In genomic region chr11:10742460-10743208, GRCh38 we compare ENCODE assay signal across 11 cellular contexts. TPM values are rescaled to one million over a fixed set of nuclear protein-coding genes. Genes with fewer than 3 reads are reported as not detected.
DNase-seq lines count a peak whose midpoint lies in the region; ATAC-seq, FAIRE-seq and TF ChIP-seq lines count a peak whose summit lies in the region.
"Had no signal": no experiment of that assay in that cellular context is flagged by ENCODE, and none has a peak within 500 bp of the region (broad histone marks: within the 10 kb centered on the region; RNA-seq: fewer than 3 reads in every experiment).

No MANE protein-coding gene starts in this region.

- H3K9me1 ChIP-seq in endothelial cell of umbilical vein (replicated peaks; ENCODE audit: control insufficient read depth, extremely low read depth, insufficient read depth, low read length) = no peaks in the 10 kb centered on the region

- H3K4me3 Mint-ChIP-seq in MCF 10A (ENCODE audit: unreplicated experiment) (no peak overlapping the region), T-cell (peak overlapping the region in 2 of 3 donors; percentile 45 to 62)

- H3K9ac ChIP-seq in mammary epithelial cell (ENCODE audit: insufficient read depth, low read length) (no peak overlapping the region), endothelial cell of umbilical vein (replicated peaks; ENCODE audit: extremely low read depth, insufficient read depth, low read length) (no peak overlapping the region)

- DNase-seq in mammary epithelial cell (peak; percentile 66), MCF 10A (ENCODE audit: unreplicated experiment) (no peak), T-cell (peak in 16 of 34 experiments; percentile 13 to 47 (median 29)), endothelial cell of umbilical vein (ENCODE audit: low read depth, low spot score) (no peak), transverse colon (no peak), NCI-H1092 (lab: John Stamatoyannopoulos, UW) (no peak), SHP77 (lab: John Stamatoyannopoulos, UW) (no peak)
- DNase-seq: naive B cell, testis had no signal

- H4K20me1 ChIP-seq in mammary epithelial cell (ENCODE audit: insufficient read depth, low read length) = no peaks in the 10 kb centered on the region
- H4K20me1 ChIP-seq in endothelial cell of umbilical vein (replicated peaks; ENCODE audit: control insufficient read depth, extremely low read depth, insufficient read depth, low read length) = no peaks in the 10 kb centered on the region

- H3K9me3 ChIP-seq in mammary epithelial cell (replicated peaks; ENCODE audit: insufficient read depth, low read length) (no peaks in the 10 kb centered on the region), endothelial cell of umbilical vein (replicated peaks; ENCODE audit: control insufficient read depth, insufficient read depth, low read length) (no peaks in the 10 kb centered on the region), transverse colon (no peaks in the 10 kb centered on the region)
- H3K9me3 ChIP-seq: testis had no signal

- TF ChIP-seq CTCF in mammary epithelial cell (conservative IDR thresholded peaks at IDR 0.05 in 1 of 2, IDR thresholded peaks at IDR 0.05 in 1 of 2; ENCODE audit: extremely low read depth in 1 of 2, insufficient read depth in 1 of 2, low read depth in 1 of 2, low read length in 2 of 2) (no peak), MCF 10A (IDR thresholded peaks at IDR 0.05; ENCODE audit: unreplicated experiment) (no peak), endothelial cell of umbilical vein (IDR thresholded peaks at IDR 0.05; ENCODE audit: extremely low read depth in 1 of 2, insufficient read depth in 1 of 2, low read depth in 1 of 2, low read length in 2 of 2) (no peak), transverse colon (IDR thresholded peaks at IDR 0.05) (no peak)

- H3K27ac Mint-ChIP-seq in MCF 10A (ENCODE audit: low read depth, unreplicated experiment) (no peak overlapping the region), T-cell (peak overlapping the region; percentile 81 to 85)

- H3K4me3 ChIP-seq in mammary epithelial cell (replicated peaks in 1 of 3; ENCODE audit: insufficient read depth in 1 of 3, low read depth in 2 of 3, low read length in 3 of 3) (no peak overlapping the region), endothelial cell of umbilical vein (replicated peaks in 1 of 3; ENCODE audit: insufficient read depth in 1 of 3, low read depth in 1 of 3, low read length in 3 of 3) (no peak overlapping the region), transverse colon (no peak overlapping the region)
- H3K4me3 ChIP-seq: testis had no signal

- H3K27me3 Mint-ChIP-seq in MCF 10A (ENCODE audit: insufficient read depth, unreplicated experiment) (no peaks in the 10 kb centered on the region), T-cell (no peaks in the 10 kb centered on the region)
- H3K27me3 Mint-ChIP-seq: naive B cell had no signal

- no peak for FAIRE-seq in endothelial cell of umbilical vein (lab: Jason Lieb, UNC)

- H3K36me3 Mint-ChIP-seq in MCF 10A (ENCODE audit: insufficient read depth, unreplicated experiment) (no peaks in the 10 kb centered on the region), T-cell (no peaks in the 10 kb centered on the region)
- H3K36me3 Mint-ChIP-seq: naive B cell had no signal

- H3K36me3 ChIP-seq in mammary epithelial cell (ENCODE audit: insufficient read depth, low read length) (no peaks in the 10 kb centered on the region), endothelial cell of umbilical vein (ENCODE audit: control insufficient read depth in 2 of 2, extremely low read depth in 1 of 2, insufficient read depth in 2 of 2, low read length in 2 of 2) (no peaks in the 10 kb centered on the region), transverse colon (no peaks in the 10 kb centered on the region)

- H2AFZ ChIP-seq in mammary epithelial cell (ENCODE audit: low read depth, low read length) (no peak overlapping the region), endothelial cell of umbilical vein (ENCODE audit: low read depth, low read length) (peak overlapping the region; percentile 2)

- H3K4me1 ChIP-seq in mammary epithelial cell (ENCODE audit: insufficient read depth, low read length) = no peaks in the 10 kb centered on the region
- no peaks in the 10 kb centered on the region for H3K4me1 ChIP-seq in endothelial cell of umbilical vein (ENCODE audit: control insufficient read depth, extremely low read depth, insufficient read depth, low read length)
- H3K4me1 ChIP-seq in transverse colon = peaks cover 2 to 19% (median 12%) of the 10 kb centered on the region in 4 donors
- H3K4me1 ChIP-seq: testis had no signal

- TF ChIP-seq POLR2A in endothelial cell of umbilical vein (IDR thresholded peaks at IDR 0.05; ENCODE audit: low read depth, low read length) = no peak
- TF ChIP-seq POLR2A in transverse colon (IDR thresholded peaks at IDR 0.05) = no peak

- no peaks in the 10 kb centered on the region for H3K4me1 Mint-ChIP-seq in MCF 10A (ENCODE audit: insufficient read depth, unreplicated experiment)
- peaks cover 25 to 39% (median 33%) of the 10 kb centered on the region in 3 donors for H3K4me1 Mint-ChIP-seq in T-cell

- H3K79me2 ChIP-seq in mammary epithelial cell (ENCODE audit: insufficient read depth, low read length) = no peaks in the 10 kb centered on the region
- no peaks in the 10 kb centered on the region for H3K79me2 ChIP-seq in endothelial cell of umbilical vein (ENCODE audit: control insufficient read depth, insufficient read depth, low read length)

- no peak overlapping the region for H3K4me2 ChIP-seq in mammary epithelial cell (ENCODE audit: insufficient read depth, low read depth, low read length)
- no peak overlapping the region for H3K4me2 ChIP-seq in endothelial cell of umbilical vein (ENCODE audit: insufficient read depth, low read length)

- H3K27ac ChIP-seq in mammary epithelial cell (ENCODE audit: insufficient read depth, low read depth, low read length) = no peak overlapping the region
- no peak overlapping the region for H3K27ac ChIP-seq in endothelial cell of umbilical vein (ENCODE audit: insufficient read depth, low read depth, low read length)
- peak overlapping the region; percentile 47 to 63 (median 52) for H3K27ac ChIP-seq in transverse colon
- H3K27ac ChIP-seq: testis had no signal

- TF ChIP-seq EP300 in transverse colon (IDR thresholded peaks at IDR 0.05; ENCODE audit: low read depth) = no peak

- ATAC-seq in T-cell (replicated peaks in 1 of 4) (peak; percentile 79 to 87 (median 80)), GM19455 (IDR thresholded peaks at IDR 0.05; ENCODE audit: unreplicated experiment) (no peak)

- intact Hi-C loops in mammary epithelial cell (cut with micrococcal nuclease) (no loop called here), MCF 10A (cut with micrococcal nuclease) (no loop called here), endothelial cell of umbilical vein (cut with micrococcal nuclease) (no loop called here), transverse colon (cut with DNase I; ENCODE audit: low total_unique reads) (no loop called here)

- 69% methylated on average over 9 of the region's 9 CpGs for WGBS in mammary epithelial cell (ENCODE audit: low coverage, missing lambda C conversion rate)
- WGBS in transverse colon (ENCODE audit: low coverage in 1 of 2), 2 donors = 59 to 68% methylated on average over 4 to 9 of the region's 9 CpGs

- BruUV-seq in mammary epithelial cell (replicated peaks; lab: Mats Ljungman, UMichigan) (no TSS peak), MCF 10A (replicated peaks; lab: Mats Ljungman, UMichigan) (no TSS peak), endothelial cell of umbilical vein (replicated peaks; lab: Mats Ljungman, UMichigan) (no TSS peak)

- CTCF ChIA-PET in mammary epithelial cell (lab: Charles Lee; ENCODE audit: low non-redundant PET) = interaction anchor here (0.8 kb wide), 1 partner anchor 1790 kb away, joined by 5 read pairs; no protein-coding TSS in a partner anchor
- CTCF ChIA-PET in MCF 10A (lab: Yijun Ruan, JAX) = no interaction called here
- CTCF ChIA-PET in T-cell (lab: Charles Lee) = interaction anchor here (0.6 to 0.7 kb wide), 4 partner anchors 120 to 1744 kb away, joined by 3 to 6 read pairs (median 4); partner anchors contain the start of gene RNF141 (in 1 of the 2)
- CTCF ChIA-PET in endothelial cell of umbilical vein (lab: Charles Lee) = interaction anchor here (1.4 kb wide), 1 partner anchor 336 kb away, joined by 5 read pairs; no protein-coding TSS in a partner anchor

- dilution Hi-C loops in mammary epithelial cell (cut with HindIII; ENCODE audit: low sequenced_read_pairs) (no loop called here), endothelial cell of umbilical vein (cut with MboI; ENCODE audit: extremely low pct_ligation_motif_present, low sequenced_read_pairs) (no loop called here)

- H3K9me3 Mint-ChIP-seq in MCF 10A (ENCODE audit: unreplicated experiment) = no peaks in the 10 kb centered on the region
- H3K9me3 Mint-ChIP-seq in T-cell = no peaks in the 10 kb centered on the region
- H3K9me3 Mint-ChIP-seq: naive B cell had no signal

- POLR2A ChIA-PET in MCF 10A (lab: Yijun Ruan, JAX) = no interaction called here
- POLR2A ChIA-PET in T-cell (lab: Charles Lee) = interaction anchor here in 1 of 2 donors (0.5 to 0.7 kb wide), 2 partner anchors 176 to 1294 kb away, joined by 3 to 6 read pairs; no protein-coding TSS in a partner anchor
- POLR2A ChIA-PET in endothelial cell of umbilical vein (lab: Charles Lee) = no interaction called here

- in situ Hi-C loops in mammary epithelial cell (cut with MboI; ENCODE audit: low sequenced_read_pairs in 2 of 2) (no loop called here), transverse colon (cut with MboI; ENCODE audit: low pct_ligation_motif_present in 1 of 4, low pct_unique_long_range_greater_than_20kb in 1 of 4, low sequenced_read_pairs in 3 of 4) (loop anchor here in 2 of 4 donors (25.0 kb wide), 3 partner anchors 180 to 980 kb away; partner anchors contain the start of genes LYVE1 (in 1 of the 2) and RNF141 (in 1 of the 2))

- no peaks in the 10 kb centered on the region for H3K27me3 ChIP-seq in mammary epithelial cell (ENCODE audit: insufficient read depth, low read length)
- no peaks in the 10 kb centered on the region for H3K27me3 ChIP-seq in endothelial cell of umbilical vein (ENCODE audit: control insufficient read depth in 2 of 2, insufficient read depth in 2 of 2, low read length in 2 of 2)
- no peaks in the 10 kb centered on the region for H3K27me3 ChIP-seq in transverse colon
- H3K27me3 ChIP-seq: testis had no signal

RNA-seq across cellular contexts. Expression of gene CTR9, which starts 8.4 kb away (rescaled TPM):
- total RNA-seq in mammary epithelial cell = 10 to 100 TPM; 29.5 to 29.9 TPM
- polyA plus RNA-seq in mammary epithelial cell = 9.2 TPM
- 39.6 TPM for polyA minus RNA-seq in mammary epithelial cell
- 25.8 and 28.8 TPM in 2 replicates for total RNA-seq in MCF 10A (2022)
- total RNA-seq in T-cell = 10 to 100 TPM; 26.4 to 45.6 (median 42.2) TPM
- 33.2 and 33.4 TPM in 2 replicates for total RNA-seq in endothelial cell of umbilical vein
- 5.2 and 7.5 TPM in 2 replicates for polyA plus RNA-seq in endothelial cell of umbilical vein
- polyA plus RNA-seq in endothelial cell of umbilical vein (2011; cell fraction: cytosol; rRNA removed) = 10.9 and 11.2 TPM in 2 replicates
- polyA plus RNA-seq in endothelial cell of umbilical vein (2011; cell fraction: nucleus; rRNA removed) = 14.0 and 15.3 TPM in 2 replicates
- polyA plus RNA-seq in endothelial cell of umbilical vein (2012) = 26.9 and 36.9 TPM in 2 replicates
- 19.1 and 23.8 TPM in 2 replicates for polyA minus RNA-seq in endothelial cell of umbilical vein
- polyA minus RNA-seq in endothelial cell of umbilical vein (2011; cell fraction: cytosol; rRNA and poly(A)+ RNA removed) = 12.9 TPM
- 13.6 and 14.6 TPM in 2 replicates for polyA minus RNA-seq in endothelial cell of umbilical vein (2011; cell fraction: nucleus; rRNA and poly(A)+ RNA removed)
- total RNA-seq in transverse colon = 10 to 100 TPM; 21.3 to 41.2 (median 25.5) TPM

RNA-seq across cellular contexts. Expression of gene IRAG1, which starts 49.1 kb away (rescaled TPM):
- total RNA-seq in mammary epithelial cell (1 to 10 TPM in 1 of 2 donors, under 1 TPM in 1; 0.31 to 2.0 TPM), MCF 10A (2022) (0.07 TPM in 1 of 2 replicates, not detected in the other), T-cell (under 1 TPM in 2 of 5 donors, not detected in 3; 0.06 to 0.20 TPM), endothelial cell of umbilical vein (0.35 and 0.38 TPM in 2 replicates), transverse colon (10 to 100 TPM; 19.4 to 48.8 (median 24.9) TPM)
- polyA plus RNA-seq in mammary epithelial cell (0.14 TPM), endothelial cell of umbilical vein (0.22 and 0.24 TPM in 2 replicates)
- polyA minus RNA-seq in mammary epithelial cell (not detected), endothelial cell of umbilical vein (0.59 and 0.70 TPM in 2 replicates)
- 0.17 TPM in 2 replicates for polyA plus RNA-seq in endothelial cell of umbilical vein (2011; cell fraction: cytosol; rRNA removed)
- 0.22 and 0.29 TPM in 2 replicates for polyA plus RNA-seq in endothelial cell of umbilical vein (2011; cell fraction: nucleus; rRNA removed)
- 0.74 and 1.0 TPM in 2 replicates for polyA plus RNA-seq in endothelial cell of umbilical vein (2012)
- not detected for polyA minus RNA-seq in endothelial cell of umbilical vein (2011; cell fraction: cytosol; rRNA and poly(A)+ RNA removed)
- 0.24 and 0.34 TPM in 2 replicates for polyA minus RNA-seq in endothelial cell of umbilical vein (2011; cell fraction: nucleus; rRNA and poly(A)+ RNA removed)
- total RNA-seq: NCI-H460 had no signal

Comparison
In these comparisons a context has a peak if more than half of its experiments do, and no peak if none do; other contexts are left out.
1. H3K27ac ChIP-seq: peak in transverse colon (4 of 4); none in mammary epithelial cell (single experiment) and endothelial cell of umbilical vein (single experiment).
2. RNA of gene IRAG1, which starts 49.1 kb away (total RNA-seq): 19.4 to 48.8 TPM in transverse colon; 0.31 to 2.0 TPM in mammary epithelial cell, 0.35 to 0.38 TPM in endothelial cell of umbilical vein, 0.06 to 0.20 TPM in T-cell and 0.07 TPM in MCF 10A; every median in the first group is over 4 times any median in the second.